ENCODE assay signal across 10 cellular contexts in the genomic region with DNA sequence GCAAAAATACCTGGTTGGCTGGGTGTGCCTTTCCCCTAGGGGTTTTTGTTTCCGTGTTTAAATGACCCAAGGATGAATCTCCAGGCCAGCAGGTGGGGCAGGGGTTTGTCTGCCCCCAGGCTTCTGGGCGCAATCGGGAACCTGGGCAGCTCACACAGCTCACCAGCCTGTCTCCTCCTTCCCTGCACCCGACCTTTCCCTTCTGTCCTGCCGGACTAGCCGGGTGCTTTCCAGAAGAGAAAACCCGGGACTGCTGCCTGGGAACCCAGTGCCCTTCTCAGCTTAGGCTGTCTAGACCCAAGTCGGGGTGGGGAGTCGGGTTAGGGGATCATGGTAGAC.
DNase-seq lines count a peak whose midpoint lies in the region; ATAC-seq and TF ChIP-seq lines count a peak whose summit lies in the region.
"Had no signal": no experiment of that assay in that cellular context is flagged by ENCODE, and none has a peak within 500 bp of the region (broad histone marks: within the 10 kb centered on the region; RNA-seq: fewer than 3 reads in every experiment).

No MANE protein-coding gene starts in this region.

- H3K9me3 ChIP-seq in adrenal gland (replicated peaks in 1 of 3): no peaks in the 10 kb centered on the region
- no peaks in the 10 kb centered on the region for H3K9me3 ChIP-seq in left ventricle myocardium inferior (replicated peaks)
- H3K9me3 ChIP-seq in neuron (ENCODE audit: low read length): no peaks in the 10 kb centered on the region

- no peak for TF ChIP-seq POLR2A in adrenal gland (IDR thresholded peaks at IDR 0.05)

- no peak for ATAC-seq in HG02610 (IDR thresholded peaks at IDR 0.05; ENCODE audit: unreplicated experiment)

- H3K27me3 ChIP-seq in adrenal gland (no peaks in the 10 kb centered on the region), left ventricle myocardium inferior (ENCODE audit: low read depth) (no peaks in the 10 kb centered on the region), neuron (ENCODE audit: insufficient read depth, low read length) (no peaks in the 10 kb centered on the region)

- TF ChIP-seq CTCF in adrenal gland (IDR thresholded peaks at IDR 0.05) (no peak), left ventricle myocardium inferior (IDR thresholded peaks at IDR 0.05; ENCODE audit: borderline replicate concordance) (no peak)

- intact Hi-C loops in adrenal gland (cut with DNase I): no loop called here
- intact Hi-C loops in left ventricle myocardium inferior (cut with micrococcal nuclease): no loop called here

- peak overlapping the region in 1 of 4 donors; percentile 44 for H3K4me3 ChIP-seq in adrenal gland
- peak overlapping the region; percentile 67 for H3K4me3 ChIP-seq in left ventricle myocardium inferior
- peak overlapping the region; percentile 40 for H3K4me3 ChIP-seq in neuron (ENCODE audit: low read length)

- H3K36me3 ChIP-seq in adrenal gland (replicated peaks in 1 of 2) (no peaks in the 10 kb centered on the region), left ventricle myocardium inferior (no peaks in the 10 kb centered on the region), neuron (ENCODE audit: insufficient read depth, low read length) (no peaks in the 10 kb centered on the region)

- H3K27ac ChIP-seq in adrenal gland (peak overlapping the region in 3 of 5 donors; percentile 20 to 87 (median 80)), left ventricle myocardium inferior (replicated peaks) (peak overlapping the region; percentile 99)
- H3K27ac ChIP-seq: VCaP had no signal

- DNase-seq in AG08396 (ENCODE audit: low spot score): peak; percentile 52
- no peak for DNase-seq in adrenal gland
- no peak for DNase-seq in left ventricle myocardium inferior
- DNase-seq in NCI-H2227 treated with DMSO at 0.1 percent for 48 hours (lab: John Stamatoyannopoulos, UW): no peak
- DNase-seq in NCI-H446 treated with DMSO at 0.1 percent for 48 hours (lab: John Stamatoyannopoulos, UW): no peak
- no peak for DNase-seq in COLO668 (lab: John Stamatoyannopoulos, UW; ENCODE audit: unreplicated experiment)
- DNase-seq: NCI-H2029 treated with DMSO at 0.1 percent for 48 hours had no signal

- 57 to 67% (median 66%) methylated on average over 3 to 9 of the region's 9 CpGs for WGBS in adrenal gland, 4 donors

- H2AFZ ChIP-seq in neuron (ENCODE audit: low read depth, low read length): no peak overlapping the region

- H3K4me1 ChIP-seq in adrenal gland (replicated peaks in 1 of 2): peaks cover 25 to 60% of the 10 kb centered on the region in 2 donors
- H3K4me1 ChIP-seq in left ventricle myocardium inferior: peaks cover 95% of the 10 kb centered on the region
- H3K4me1 ChIP-seq in neuron (ENCODE audit: insufficient read depth, low read length): peaks cover 14% of the 10 kb centered on the region
